Comparison of ENCODE assay signal across 1 cellular context in the genomic region with DNA sequence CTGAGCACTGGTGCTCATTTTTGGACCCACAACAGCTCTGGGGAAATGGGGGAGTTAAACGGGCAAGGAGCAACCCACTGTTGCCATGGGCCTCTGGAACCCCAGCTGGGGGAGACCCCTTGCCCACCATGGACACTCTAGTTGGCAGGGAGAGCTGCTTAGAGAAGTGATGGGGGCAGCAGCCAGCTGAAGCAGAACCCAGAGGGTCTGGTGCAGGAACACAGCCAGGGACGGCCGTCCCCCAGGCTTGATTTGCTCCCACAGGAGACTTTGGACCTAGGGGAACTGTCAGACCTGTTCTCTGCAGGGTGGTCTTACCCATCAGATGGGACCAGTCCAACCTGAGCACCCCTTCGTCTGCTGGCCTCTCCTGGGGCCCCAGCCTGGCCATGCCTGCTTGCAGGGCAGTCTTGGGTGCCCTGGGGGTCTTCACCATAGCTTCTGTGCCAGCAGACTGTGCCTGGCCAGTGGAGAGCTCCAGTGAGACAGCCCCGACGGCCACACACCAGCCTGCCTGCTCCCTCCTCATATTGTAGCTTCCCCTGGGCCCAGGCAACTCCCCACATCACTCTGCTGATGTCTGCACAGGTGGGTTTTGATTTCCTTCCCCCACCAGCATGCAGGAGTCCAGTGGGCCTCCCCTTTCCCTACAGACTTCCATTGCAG.
TF ChIP-seq lines count a peak whose summit lies in the region.

No MANE protein-coding gene starts in this region.

TF ChIP-seq in GM23338, 12 proteins besides CTCF, POLR2A, EP300 and RAD21 (continued from another document):
- TF ChIP-seq, protein P1, sequence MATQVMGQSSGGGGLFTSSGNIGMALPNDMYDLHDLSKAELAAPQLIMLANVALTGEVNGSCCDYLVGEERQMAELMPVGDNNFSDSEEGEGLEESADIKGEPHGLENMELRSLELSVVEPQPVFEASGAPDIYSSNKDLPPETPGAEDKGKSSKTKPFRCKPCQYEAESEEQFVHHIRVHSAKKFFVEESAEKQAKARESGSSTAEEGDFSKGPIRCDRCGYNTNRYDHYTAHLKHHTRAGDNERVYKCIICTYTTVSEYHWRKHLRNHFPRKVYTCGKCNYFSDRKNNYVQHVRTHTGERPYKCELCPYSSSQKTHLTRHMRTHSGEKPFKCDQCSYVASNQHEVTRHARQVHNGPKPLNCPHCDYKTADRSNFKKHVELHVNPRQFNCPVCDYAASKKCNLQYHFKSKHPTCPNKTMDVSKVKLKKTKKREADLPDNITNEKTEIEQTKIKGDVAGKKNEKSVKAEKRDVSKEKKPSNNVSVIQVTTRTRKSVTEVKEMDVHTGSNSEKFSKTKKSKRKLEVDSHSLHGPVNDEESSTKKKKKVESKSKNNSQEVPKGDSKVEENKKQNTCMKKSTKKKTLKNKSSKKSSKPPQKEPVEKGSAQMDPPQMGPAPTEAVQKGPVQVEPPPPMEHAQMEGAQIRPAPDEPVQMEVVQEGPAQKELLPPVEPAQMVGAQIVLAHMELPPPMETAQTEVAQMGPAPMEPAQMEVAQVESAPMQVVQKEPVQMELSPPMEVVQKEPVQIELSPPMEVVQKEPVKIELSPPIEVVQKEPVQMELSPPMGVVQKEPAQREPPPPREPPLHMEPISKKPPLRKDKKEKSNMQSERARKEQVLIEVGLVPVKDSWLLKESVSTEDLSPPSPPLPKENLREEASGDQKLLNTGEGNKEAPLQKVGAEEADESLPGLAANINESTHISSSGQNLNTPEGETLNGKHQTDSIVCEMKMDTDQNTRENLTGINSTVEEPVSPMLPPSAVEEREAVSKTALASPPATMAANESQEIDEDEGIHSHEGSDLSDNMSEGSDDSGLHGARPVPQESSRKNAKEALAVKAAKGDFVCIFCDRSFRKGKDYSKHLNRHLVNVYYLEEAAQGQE (IDR thresholded peaks at IDR 0.05; ENCODE audit: unreplicated experiment) = no peak
- TF ChIP-seq, protein P2, sequence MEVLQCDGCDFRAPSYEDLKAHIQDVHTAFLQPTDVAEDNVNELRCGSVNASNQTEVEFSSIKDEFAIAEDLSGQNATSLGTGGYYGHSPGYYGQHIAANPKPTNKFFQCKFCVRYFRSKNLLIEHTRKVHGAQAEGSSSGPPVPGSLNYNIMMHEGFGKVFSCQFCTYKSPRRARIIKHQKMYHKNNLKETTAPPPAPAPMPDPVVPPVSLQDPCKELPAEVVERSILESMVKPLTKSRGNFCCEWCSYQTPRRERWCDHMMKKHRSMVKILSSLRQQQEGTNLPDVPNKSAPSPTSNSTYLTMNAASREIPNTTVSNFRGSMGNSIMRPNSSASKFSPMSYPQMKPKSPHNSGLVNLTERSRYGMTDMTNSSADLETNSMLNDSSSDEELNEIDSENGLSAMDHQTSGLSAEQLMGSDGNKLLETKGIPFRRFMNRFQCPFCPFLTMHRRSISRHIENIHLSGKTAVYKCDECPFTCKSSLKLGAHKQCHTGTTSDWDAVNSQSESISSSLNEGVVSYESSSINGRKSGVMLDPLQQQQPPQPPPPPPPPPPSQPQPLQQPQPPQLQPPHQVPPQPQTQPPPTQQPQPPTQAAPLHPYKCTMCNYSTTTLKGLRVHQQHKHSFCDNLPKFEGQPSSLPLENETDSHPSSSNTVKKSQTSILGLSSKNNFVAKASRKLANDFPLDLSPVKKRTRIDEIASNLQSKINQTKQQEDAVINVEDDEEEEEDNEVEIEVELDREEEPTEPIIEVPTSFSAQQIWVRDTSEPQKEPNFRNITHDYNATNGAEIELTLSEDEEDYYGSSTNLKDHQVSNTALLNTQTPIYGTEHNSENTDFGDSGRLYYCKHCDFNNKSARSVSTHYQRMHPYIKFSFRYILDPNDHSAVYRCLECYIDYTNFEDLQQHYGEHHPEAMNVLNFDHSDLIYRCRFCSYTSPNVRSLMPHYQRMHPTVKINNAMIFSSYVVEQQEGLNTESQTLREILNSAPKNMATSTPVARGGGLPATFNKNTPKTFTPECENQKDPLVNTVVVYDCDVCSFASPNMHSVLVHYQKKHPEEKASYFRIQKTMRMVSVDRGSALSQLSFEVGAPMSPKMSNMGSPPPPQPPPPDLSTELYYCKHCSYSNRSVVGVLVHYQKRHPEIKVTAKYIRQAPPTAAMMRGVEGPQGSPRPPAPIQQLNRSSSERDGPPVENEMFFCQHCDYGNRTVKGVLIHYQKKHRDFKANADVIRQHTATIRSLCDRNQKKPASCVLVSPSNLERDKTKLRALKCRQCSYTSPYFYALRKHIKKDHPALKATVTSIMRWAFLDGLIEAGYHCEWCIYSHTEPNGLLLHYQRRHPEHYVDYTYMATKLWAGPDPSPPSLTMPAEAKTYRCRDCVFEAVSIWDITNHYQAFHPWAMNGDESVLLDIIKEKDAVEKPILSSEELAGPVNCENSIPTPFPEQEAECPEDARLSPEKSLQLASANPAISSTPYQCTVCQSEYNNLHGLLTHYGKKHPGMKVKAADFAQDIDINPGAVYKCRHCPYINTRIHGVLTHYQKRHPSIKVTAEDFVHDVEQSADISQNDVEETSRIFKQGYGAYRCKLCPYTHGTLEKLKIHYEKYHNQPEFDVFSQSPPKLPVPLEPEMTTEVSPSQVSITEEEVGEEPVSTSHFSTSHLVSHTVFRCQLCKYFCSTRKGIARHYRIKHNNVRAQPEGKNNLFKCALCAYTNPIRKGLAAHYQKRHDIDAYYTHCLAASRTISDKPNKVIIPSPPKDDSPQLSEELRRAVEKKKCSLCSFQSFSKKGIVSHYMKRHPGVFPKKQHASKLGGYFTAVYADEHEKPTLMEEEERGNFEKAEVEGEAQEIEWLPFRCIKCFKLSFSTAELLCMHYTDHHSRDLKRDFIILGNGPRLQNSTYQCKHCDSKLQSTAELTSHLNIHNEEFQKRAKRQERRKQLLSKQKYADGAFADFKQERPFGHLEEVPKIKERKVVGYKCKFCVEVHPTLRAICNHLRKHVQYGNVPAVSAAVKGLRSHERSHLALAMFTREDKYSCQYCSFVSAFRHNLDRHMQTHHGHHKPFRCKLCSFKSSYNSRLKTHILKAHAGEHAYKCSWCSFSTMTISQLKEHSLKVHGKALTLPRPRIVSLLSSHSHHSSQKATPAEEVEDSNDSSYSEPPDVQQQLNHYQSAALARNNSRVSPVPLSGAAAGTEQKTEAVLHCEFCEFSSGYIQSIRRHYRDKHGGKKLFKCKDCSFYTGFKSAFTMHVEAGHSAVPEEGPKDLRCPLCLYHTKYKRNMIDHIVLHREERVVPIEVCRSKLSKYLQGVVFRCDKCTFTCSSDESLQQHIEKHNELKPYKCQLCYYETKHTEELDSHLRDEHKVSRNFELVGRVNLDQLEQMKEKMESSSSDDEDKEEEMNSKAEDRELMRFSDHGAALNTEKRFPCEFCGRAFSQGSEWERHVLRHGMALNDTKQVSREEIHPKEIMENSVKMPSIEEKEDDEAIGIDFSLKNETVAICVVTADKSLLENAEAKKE (CRISPR knock-in tag; IDR thresholded peaks at IDR 0.05) = no peak
- no peak for TF ChIP-seq ZNF114 (CRISPR knock-in tag; IDR thresholded peaks at IDR 0.05)
- TF ChIP-seq ZNF331 (CRISPR knock-in tag; IDR thresholded peaks at IDR 0.05; ENCODE audit: low read depth) = no peak
